10 cellular contexts compared by ENCODE assay signal in genomic region chr5:78569441-78569840, GRCh38.
A peak's percentile ranks its signal among the peaks of the same experiment; 100 is the strongest.
DNase-seq lines count a peak whose midpoint lies in the region; ATAC-seq, FAIRE-seq and TF ChIP-seq lines count a peak whose summit lies in the region.
"Had no signal": no experiment of that assay in that cellular context is flagged by ENCODE, and none has a peak within 500 bp of the region (broad histone marks: within the 10 kb centered on the region; RNA-seq: fewer than 3 reads in every experiment).

No MANE protein-coding gene starts in this region.

- no peaks in the 10 kb centered on the region for H3K27me3 ChIP-seq in bronchial epithelial cell (ENCODE audit: control insufficient read depth, insufficient read depth, low read length)

- no peak overlapping the region for H3K4me3 ChIP-seq in bronchial epithelial cell (ENCODE audit: low read depth, low read length)

- ATAC-seq in HG03442 (IDR thresholded peaks at IDR 0.05; ENCODE audit: unreplicated experiment) = no peak

- TF ChIP-seq CTCF in bronchial epithelial cell (IDR thresholded peaks at IDR 0.05; ENCODE audit: insufficient read depth, low read length, severe bottlenecking) (no peak), GM10248 (IDR thresholded peaks at IDR 0.05; ENCODE audit: control extremely low read depth, extremely low read depth, low read depth, missing control alignments) (no peak)

- DNase-seq in Ammon's horn (ENCODE audit: low spot score) = peak; percentile 75
- peak; percentile 63 for DNase-seq in NCI-H2029 (lab: John Stamatoyannopoulos, UW)
- peak; percentile 64 for DNase-seq in bronchial epithelial cell (ENCODE audit: low read depth)
- DNase-seq in middle frontal gyrus (ENCODE audit: extremely low spot score, low spot score) = peak; percentile 9
- no peak for DNase-seq in activated T-cell treated with anti-CD3 and anti-CD28 coated beads for 4 hours
- DNase-seq in GM10248 (ENCODE audit: extremely low spot score) = no peak
- DNase-seq in NCI-H1694 (lab: John Stamatoyannopoulos, UW) = no peak
- DNase-seq: activated CD4-positive, alpha-beta T cell treated with anti-CD3 and anti-CD28 coated beads, Interleukin-2, amount 10 ng/mL, durations not matched to agents 7 days and 5 days; CD4-positive, CD25-positive, alpha-beta regulatory T cell had no signal

- POLR2A ChIA-PET in GM10248 (lab: Yijun Ruan, JAX) = no interaction called here

- H3K36me3 ChIP-seq in bronchial epithelial cell (ENCODE audit: control insufficient read depth, insufficient read depth, low read length) = no peaks in the 10 kb centered on the region

- FAIRE-seq in bronchial epithelial cell (lab: Jason Lieb, UNC) = no peak

- CTCF ChIA-PET in GM10248 (lab: Yijun Ruan, JAX) = interaction anchor here (1.0 to 1.7 kb wide), 2 partner anchors 9 to 16 kb away, joined by 3 to 4 read pairs; no protein-coding TSS in a partner anchor

Comparison
In these comparisons a context has a peak if more than half of its experiments do, and no peak if none do; other contexts are left out.
1. DNase-seq: peak in Ammon's horn (single experiment), NCI-H2029 (single experiment), bronchial epithelial cell (single experiment) and middle frontal gyrus (single experiment); none in activated T-cell treated with anti-CD3 and anti-CD28 coated beads for 4 hours (single experiment), GM10248 (single experiment) and NCI-H1694 (single experiment).